9 cellular contexts compared by ENCODE assay signal in genomic region chr3:147392083-147392916, GRCh38. TPM values are rescaled to one million over a fixed set of nuclear protein-coding genes. Genes with fewer than 3 reads are reported as not detected.
DNase-seq lines count a peak whose midpoint lies in the region; ATAC-seq and TF ChIP-seq lines count a peak whose summit lies in the region.
"Had no signal": no experiment of that assay in that cellular context is flagged by ENCODE, and none has a peak within 500 bp of the region (broad histone marks: within the 10 kb centered on the region; RNA-seq: fewer than 3 reads in every experiment).

No MANE protein-coding gene starts in this region.

- H3K4me3 ChIP-seq in SK-N-SH (ENCODE audit: low read depth in 2 of 2, low read length in 1 of 2) (peak overlapping the region; percentile 62 to 69), heart right ventricle (peak overlapping the region in 8 of 10 donors; percentile 22 to 58 (median 30))

- no peaks in the 10 kb centered on the region for H4K20me1 ChIP-seq in SK-N-SH (ENCODE audit: insufficient read depth)

- H3K27me3 ChIP-seq in SK-N-SH (ENCODE audit: insufficient read depth) (peaks cover 50% of the 10 kb centered on the region; the same call in 1 of the 2 replicates), heart right ventricle (peaks cover 47 to 100% (median 100%) of the 10 kb centered on the region in 7 donors)

- H3K27ac ChIP-seq in SK-N-SH (ENCODE audit: low read depth in 2 of 2, low read length in 1 of 2) = peak overlapping the region; percentile 71 to 91
- H3K27ac ChIP-seq in heart right ventricle = no peak overlapping the region

- H3K9me3 ChIP-seq in ES-I3 (ENCODE audit: control insufficient read depth, insufficient read depth, low read length) (no peaks in the 10 kb centered on the region), SK-N-SH (no peaks in the 10 kb centered on the region), heart right ventricle (no peaks in the 10 kb centered on the region)

- peak; percentile 51 for TF ChIP-seq CTCF in SK-N-SH (IDR thresholded peaks at IDR 0.05)
- TF ChIP-seq CTCF in heart right ventricle (IDR thresholded peaks at IDR 0.05) = peak in 2 of 9 donors; percentile 17 to 22

- H3F3A ChIP-seq in SK-N-SH (replicated peaks; ENCODE audit: insufficient read depth) = no peaks in the 10 kb centered on the region

- DNase-seq in SK-N-SH = peak; percentile 91
- DNase-seq in heart right ventricle = no peak
- DNase-seq in pulmonary artery endothelial cell (ENCODE audit: low read depth, low spot score) = peak; percentile 51
- DNase-seq in NCI-H2196 treated with DMSO at 0.1 percent for 48 hours (lab: John Stamatoyannopoulos, UW; ENCODE audit: unreplicated experiment) = no peak
- DNase-seq in NOMO-1 treated with DMSO at 0.1 percent for 48 hours (lab: John Stamatoyannopoulos, UW; ENCODE audit: unreplicated experiment) = no peak
- DNase-seq in MV-4-11 (lab: John Stamatoyannopoulos, UW) = no peak

- intact Hi-C loops in heart right ventricle (cut with DNase I) = no loop called here

- peak overlapping the region; percentile 88 for H3K4me2 ChIP-seq in SK-N-SH

- TF ChIP-seq EP300 in SK-N-SH (IDR thresholded peaks at IDR 0.05; ENCODE audit: borderline replicate concordance in 1 of 2, low read depth in 1 of 2, low read length in 1 of 2) = no peak

- no peaks in the 10 kb centered on the region for H3K36me3 ChIP-seq in ES-I3 (ENCODE audit: insufficient read depth, low read length)
- H3K36me3 ChIP-seq in SK-N-SH (replicated peaks in 1 of 2; ENCODE audit: control insufficient read depth in 1 of 2, insufficient read depth in 2 of 2, low read length in 1 of 2) = no peaks in the 10 kb centered on the region
- no peaks in the 10 kb centered on the region for H3K36me3 ChIP-seq in heart right ventricle

- POLR2A ChIA-PET in SK-N-SH (lab: Yijun Ruan, JAX) = interaction anchor here (0.8 to 1.0 kb wide), 3 partner anchors 31 to 700 kb away, joined by 3 to 4 read pairs (median 3); no protein-coding TSS in a partner anchor

- peak overlapping the region; percentile 94 for H2AFZ ChIP-seq in SK-N-SH (ENCODE audit: low read depth)

- no peaks in the 10 kb centered on the region for H3K9me2 ChIP-seq in SK-N-SH

- TF ChIP-seq RAD21 in SK-N-SH (IDR thresholded peaks at IDR 0.05; ENCODE audit: low read length) = peak; percentile 56

- 15% methylated on average over 16 of the region's 55 CpGs for WGBS in SK-N-SH (ENCODE audit: low lambda C conversion rate)
- 2 to 3% methylated on average over 55 of the region's 55 CpGs for WGBS in heart right ventricle, 2 donors

- H3K4me1 ChIP-seq in ES-I3 (ENCODE audit: insufficient read depth, low read length) = peaks cover 13% of the 10 kb centered on the region
- H3K4me1 ChIP-seq in SK-N-SH (ENCODE audit: control insufficient read depth in 1 of 2, insufficient read depth in 2 of 2, low read depth in 1 of 2, low read length in 1 of 2) = peaks cover 0 to 2% of the 10 kb centered on the region in 2 experiments; a peak in 1 of 4 replicates
- peaks cover 2 to 47% (median 26%) of the 10 kb centered on the region in 9 donors for H3K4me1 ChIP-seq in heart right ventricle

- peaks cover 27% of the 10 kb centered on the region; the same call in 1 of the 2 replicates for H3K79me2 ChIP-seq in SK-N-SH (ENCODE audit: insufficient read depth)

- CTCF ChIA-PET in SK-N-SH (lab: Yijun Ruan, JAX) = interaction anchor here (0.5 to 1.8 kb wide), 13 partner anchors 8 to 1555 kb away, joined by 3 to 11 read pairs (median 4); no protein-coding TSS in a partner anchor

- ATAC-seq in heart right ventricle (peak in 6 of 8 donors; percentile 42 to 60 (median 55)), HG03565 (IDR thresholded peaks at IDR 0.05; ENCODE audit: unreplicated experiment) (no peak)

- H3K9ac ChIP-seq in ES-I3 (ENCODE audit: low read depth, low read length) (peak overlapping the region; percentile 73; the same call in 1 of the 2 replicates), SK-N-SH (peak overlapping the region; percentile 83; the same call in 1 of the 2 replicates)

TF ChIP-seq in SK-N-SH, 30 proteins besides CTCF, POLR2A, EP300 and RAD21 (continues in another document):
- TF ChIP-seq NRF1 (IDR thresholded peaks at IDR 0.05; ENCODE audit: low read depth, low read length) (no peak), RCOR1 (IDR thresholded peaks at IDR 0.05; ENCODE audit: low read length) (no peak; the same call in 1 of the 2 replicates), REST (IDR thresholded peaks at IDR 0.05; ENCODE audit: low read depth, low read length) (no peak), SIN3A (IDR thresholded peaks at IDR 0.05; ENCODE audit: borderline replicate concordance, low read depth, low read length) (0 out of 2 replicates have a peak, but pooled peaks have one; percentile 14), NFIC (IDR thresholded peaks at IDR 0.05; ENCODE audit: borderline replicate concordance) (no peak), FOXJ3 (CRISPR knock-in tag; IDR thresholded peaks at IDR 0.05) (peak; percentile 25; the same call in 1 of the 2 replicates), EZH2phosphoT487 (IDR thresholded peaks at IDR 0.05; ENCODE audit: borderline replicate concordance, low read depth) (no peak), FOSL2 (IDR thresholded peaks at IDR 0.05; ENCODE audit: borderline replicate concordance, low read depth) (no peak), SMC3 (IDR thresholded peaks at IDR 0.05; ENCODE audit: low read depth, low read length) (peak; percentile 42; the same call in 1 of the 2 replicates), GABPA (IDR thresholded peaks at IDR 0.05; ENCODE audit: low read depth) (0 out of 2 replicates have a peak, but pooled peaks have one; percentile 41), USF2 (IDR thresholded peaks at IDR 0.05; ENCODE audit: borderline replicate concordance, low read depth, low read length) (no peak), TAF1 (IDR thresholded peaks at IDR 0.05; ENCODE audit: borderline replicate concordance, low read depth, low read length) (no peak), GATA2 (CRISPR knock-in tag; IDR thresholded peaks at IDR 0.05) (0 out of 2 replicates have a peak, but pooled peaks have one; percentile 11), USF1 (IDR thresholded peaks at IDR 0.05; ENCODE audit: borderline replicate concordance, low read depth) (no peak), MXI1 (IDR thresholded peaks at IDR 0.05; ENCODE audit: low read depth, low read length) (peak; percentile 61; the same call in 1 of the 2 replicates), MAX (IDR thresholded peaks at IDR 0.05; ENCODE audit: low read depth) (no peak)

RNA-seq across cellular contexts. Expression of gene ZIC4, which starts 14.0 kb away (rescaled TPM):
- polyA plus RNA-seq in SK-N-SH (2012; rRNA removed) = 1.3 and 2.0 TPM in 2 replicates
- polyA plus RNA-seq in SK-N-SH (2012; cell fraction: cytosol; rRNA removed) = 1.1 and 1.4 TPM in 2 replicates
- 4.5 and 7.1 TPM in 2 replicates for polyA plus RNA-seq in SK-N-SH (2012; cell fraction: nucleus; rRNA removed)
- not detected for total RNA-seq in heart right ventricle
- polyA plus RNA-seq in heart right ventricle = not detected
- total RNA-seq in pulmonary artery endothelial cell = 0.78 and 0.99 TPM in 2 replicates
- total RNA-seq: bronchial epithelial cell had no signal

RNA-seq across cellular contexts. Expression of gene ZIC1, which starts 16.9 kb away (rescaled TPM):
- polyA plus RNA-seq in SK-N-SH (2012; rRNA removed) (11.3 and 16.7 TPM in 2 replicates), heart right ventricle (not detected)
- 8.2 and 11.4 TPM in 2 replicates for polyA plus RNA-seq in SK-N-SH (2012; cell fraction: cytosol; rRNA removed)
- polyA plus RNA-seq in SK-N-SH (2012; cell fraction: nucleus; rRNA removed) = 30.4 and 42.9 TPM in 2 replicates
- total RNA-seq in heart right ventricle (not detected), pulmonary artery endothelial cell (2.1 and 6.9 TPM in 2 replicates)
- total RNA-seq: bronchial epithelial cell had no signal

Comparison
In these comparisons a context has a peak if more than half of its experiments do, and no peak if none do; other contexts are left out.
1. DNase-seq: peak in SK-N-SH (single experiment) and pulmonary artery endothelial cell (single experiment); none in heart right ventricle (0 of 2), NCI-H2196 treated with DMSO at 0.1 percent for 48 hours (single experiment), NOMO-1 treated with DMSO at 0.1 percent for 48 hours (single experiment) and MV-4-11 (single experiment).
2. H3K27ac ChIP-seq: peak in SK-N-SH (2 of 2); none in heart right ventricle (0 of 10).